ENCODE assay signal across 14 cellular contexts in genomic region chr15:29092376-29093064, GRCh38.
"Had no signal": no experiment of that assay in that cellular context is flagged by ENCODE, and none has a peak within 500 bp of the region (broad histone marks: within the 10 kb centered on the region; RNA-seq: fewer than 3 reads in every experiment).

No MANE protein-coding gene starts in this region.

- H3K4me3 Mint-ChIP-seq: activated CD4-positive, alpha-beta memory T cell treated with anti-CD3 and anti-CD28 coated beads for 36 hours; activated T-cell treated with anti-CD3 and anti-CD28 coated beads, Interleukin-2, amount 50 U/mL, for 72 hours; brain; memory B cell; natural killer cell treated with Interleukin-12 subunit alpha and Interleukin-12 subunit beta and Interleukin-15 and Interleukin-18, amount 100 ng/mL, for 72 hours had no signal

- H3K27ac Mint-ChIP-seq: activated CD4-positive, alpha-beta memory T cell treated with anti-CD3 and anti-CD28 coated beads for 36 hours; activated T-cell treated with anti-CD3 and anti-CD28 coated beads, Interleukin-2, amount 50 U/mL, for 72 hours; memory B cell had no signal

- DNase-seq: activated CD4-positive, alpha-beta memory T cell treated with anti-CD3 and anti-CD28 coated beads for 36 hours; activated CD4-positive, alpha-beta T cell treated with anti-CD3 and anti-CD28 coated beads for 1 hour; activated CD8-positive, alpha-beta memory T cell treated with anti-CD3 and anti-CD28 coated beads, Interleukin-2, amount 50 U/mL, for 4 hours; activated T-cell treated with anti-CD3 and anti-CD28 coated beads, Interleukin-2, amount 50 U/mL, for 72 hours; adrenal gland; cerebellar nuclear complex; esophagus squamous epithelium; foreskin fibroblast; heart left ventricle; T-helper 9 cell had no signal

- H3K9me3 Mint-ChIP-seq: activated CD4-positive, alpha-beta memory T cell treated with anti-CD3 and anti-CD28 coated beads for 36 hours; activated T-cell treated with anti-CD3 and anti-CD28 coated beads, Interleukin-2, amount 50 U/mL, for 72 hours; brain; natural killer cell treated with Interleukin-12 subunit alpha and Interleukin-12 subunit beta and Interleukin-15 and Interleukin-18, amount 100 ng/mL, for 72 hours had no signal

- H3K36me3 Mint-ChIP-seq: activated CD4-positive, alpha-beta memory T cell treated with anti-CD3 and anti-CD28 coated beads for 36 hours; memory B cell; natural killer cell treated with Interleukin-12 subunit alpha and Interleukin-12 subunit beta and Interleukin-15 and Interleukin-18, amount 100 ng/mL, for 72 hours had no signal

- H3K27me3 Mint-ChIP-seq: activated CD4-positive, alpha-beta memory T cell treated with anti-CD3 and anti-CD28 coated beads for 36 hours; brain; natural killer cell treated with Interleukin-12 subunit alpha and Interleukin-12 subunit beta and Interleukin-15 and Interleukin-18, amount 100 ng/mL, for 72 hours had no signal

- ATAC-seq: activated T-cell treated with anti-CD3 and anti-CD28 coated beads, Interleukin-2, amount 50 U/mL, for 72 hours; heart left ventricle; left lung; natural killer cell treated with Interleukin-12 subunit alpha and Interleukin-12 subunit beta and Interleukin-15 and Interleukin-18, amount 100 ng/mL, for 72 hours had no signal
